27 cellular contexts compared by ENCODE assay signal in genomic region chr1:177092001-177092400, GRCh38.
"Had no signal": no experiment of that assay in that cellular context is flagged by ENCODE, and none has a peak within 500 bp of the region (broad histone marks: within the 10 kb centered on the region; RNA-seq: fewer than 3 reads in every experiment).

No MANE protein-coding gene starts in this region.

- DNase-seq: activated B cell treated with CpG ODN at 0.5 μM for 24 hours; activated CD4-positive, alpha-beta T cell treated with anti-CD3 and anti-CD28 coated beads for 48 hours; activated CD4-positive, alpha-beta T cell treated with anti-CD3 and anti-CD28 coated beads, Interleukin-2, amount 50 U/mL, for 1 hour; activated CD4-positive, alpha-beta T cell treated with anti-CD3 and anti-CD28 coated beads, Interleukin-2, amount 50 U/mL, for 48 hours; activated CD8-positive, alpha-beta memory T cell treated with anti-CD3 and anti-CD28 coated beads for 24 hours; activated CD8-positive, alpha-beta T cell treated with anti-CD3 and anti-CD28 coated beads for 36 hours; activated effector memory CD4-positive, alpha-beta T cell treated with Interleukin-2 at 50 U/mL for 16 hours; activated naive CD4-positive, alpha-beta T cell treated with anti-CD3 and anti-CD28 coated beads, Interleukin-2, amount 10 ng/mL, durations not matched to agents 7 days and 5 days; activated naive CD8-positive, alpha-beta T cell treated with anti-CD3 and anti-CD28 coated beads, Interleukin-2, amount 10 ng/mL, durations not matched to agents 7 days and 5 days; activated T-cell treated with anti-CD3 and anti-CD28 coated beads, Interleukin-2, amount 50 U/mL, for 4 hours; central memory CD4-positive, alpha-beta T cell; cerebellar nuclear complex; colonic mucosa; dorsolateral prefrontal cortex; effector memory CD4-positive, alpha-beta T cell; endodermal cell; foreskin keratinocyte; gastrocnemius medialis; heart right ventricle; T-helper 1 cell; T-helper 17 cell; T1000; WERI-Rb-1 had no signal

- ATAC-seq: activated CD4-positive, CD25-positive, alpha-beta regulatory T cell treated with anti-CD3 and anti-CD28 coated beads, Interleukin-2, amount 50 U/mL, for 24 hours; activated CD8-positive, alpha-beta T cell treated with anti-CD3 and anti-CD28 coated beads for 36 hours; activated naive CD4-positive, alpha-beta T cell treated with anti-CD3 and anti-CD28 coated beads, Interleukin-2, amount 50 U/mL, for 72 hours; activated T-cell treated with anti-CD3 and anti-CD28 coated beads, Interleukin-2, amount 50 U/mL, for 4 hours; activated T-helper 17 cell treated with anti-CD3 and anti-CD28 coated beads, Interleukin-2, amount 50 U/mL, for 72 hours; esophagus mucosa; foreskin keratinocyte; gastrocnemius medialis; heart right ventricle; T-helper 17 cell had no signal
